Comparison of ENCODE assay signal across 1 cellular context in the genomic region with DNA sequence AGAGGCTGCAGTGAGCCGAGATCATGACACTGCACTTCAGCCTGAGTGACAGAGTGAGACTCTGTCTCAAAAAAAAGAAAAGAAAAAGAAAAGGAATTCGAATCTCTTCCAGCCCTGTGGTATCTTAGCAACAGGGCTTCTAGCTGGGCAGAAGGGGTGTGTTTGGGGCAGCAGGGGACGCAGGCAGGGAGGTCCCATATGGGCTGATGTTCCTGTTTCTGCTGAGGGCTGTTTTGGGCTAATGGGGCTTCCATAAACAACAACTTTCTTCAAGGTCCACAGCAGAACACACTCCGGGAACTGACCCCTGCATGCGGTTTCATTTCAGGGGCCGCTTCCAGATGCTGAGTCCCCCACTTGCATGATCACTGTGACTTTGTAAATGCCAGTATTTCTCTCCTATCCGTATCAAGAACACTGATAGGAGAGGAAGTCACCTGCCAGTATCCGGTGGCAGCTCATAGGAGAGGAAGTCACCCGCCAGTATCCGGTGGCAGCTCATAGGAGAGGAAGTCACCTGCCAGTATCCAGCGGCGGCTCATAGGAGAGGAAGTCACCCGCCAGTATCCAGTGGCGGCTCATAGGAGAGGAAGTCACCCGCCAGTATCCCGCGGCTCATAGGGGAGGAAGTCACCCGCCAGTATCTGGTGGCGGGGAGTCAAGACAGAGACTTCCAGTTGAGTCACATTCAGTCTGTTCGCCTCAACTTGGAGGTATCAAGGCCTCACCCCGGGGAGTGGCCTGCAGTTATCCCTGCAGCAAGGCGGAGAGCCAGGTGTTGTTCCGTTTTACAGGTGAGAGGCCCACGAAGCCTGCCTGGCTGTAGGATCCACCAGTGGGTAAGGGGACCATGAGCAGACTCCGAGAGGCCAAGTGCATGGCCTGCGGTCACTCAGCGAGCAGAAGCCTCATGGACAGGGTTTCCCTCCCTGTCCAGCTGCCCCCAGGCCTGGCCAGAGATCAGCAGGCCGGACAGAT.
TF ChIP-seq lines count a peak whose summit lies in the region.

No MANE protein-coding gene starts in this region.

TF ChIP-seq in K562, 482 proteins besides CTCF, POLR2A, EP300 and RAD21:
- TF ChIP-seq, protein P1, sequence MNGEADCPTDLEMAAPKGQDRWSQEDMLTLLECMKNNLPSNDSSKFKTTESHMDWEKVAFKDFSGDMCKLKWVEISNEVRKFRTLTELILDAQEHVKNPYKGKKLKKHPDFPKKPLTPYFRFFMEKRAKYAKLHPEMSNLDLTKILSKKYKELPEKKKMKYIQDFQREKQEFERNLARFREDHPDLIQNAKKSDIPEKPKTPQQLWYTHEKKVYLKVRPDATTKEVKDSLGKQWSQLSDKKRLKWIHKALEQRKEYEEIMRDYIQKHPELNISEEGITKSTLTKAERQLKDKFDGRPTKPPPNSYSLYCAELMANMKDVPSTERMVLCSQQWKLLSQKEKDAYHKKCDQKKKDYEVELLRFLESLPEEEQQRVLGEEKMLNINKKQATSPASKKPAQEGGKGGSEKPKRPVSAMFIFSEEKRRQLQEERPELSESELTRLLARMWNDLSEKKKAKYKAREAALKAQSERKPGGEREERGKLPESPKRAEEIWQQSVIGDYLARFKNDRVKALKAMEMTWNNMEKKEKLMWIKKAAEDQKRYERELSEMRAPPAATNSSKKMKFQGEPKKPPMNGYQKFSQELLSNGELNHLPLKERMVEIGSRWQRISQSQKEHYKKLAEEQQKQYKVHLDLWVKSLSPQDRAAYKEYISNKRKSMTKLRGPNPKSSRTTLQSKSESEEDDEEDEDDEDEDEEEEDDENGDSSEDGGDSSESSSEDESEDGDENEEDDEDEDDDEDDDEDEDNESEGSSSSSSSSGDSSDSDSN (IDR thresholded peaks at IDR 0.05; ENCODE audit: borderline replicate concordance in 1 of 2, low read depth in 2 of 2, low read length in 2 of 2), result 0 out of 4 replicates have a peak, but pooled peaks of 1 of the 2 experiments have one; percentile 39
- peak; percentile 82; the same call in 1 of the 2 replicates for TF ChIP-seq SPI1 (IDR thresholded peaks at IDR 0.05; ENCODE audit: borderline replicate concordance, low read depth, low read length)
- no peak for TF ChIP-seq ZNF445 (CRISPR knock-in tag; IDR thresholded peaks at IDR 0.05; ENCODE audit: low read depth)
- TF ChIP-seq, protein P2, sequence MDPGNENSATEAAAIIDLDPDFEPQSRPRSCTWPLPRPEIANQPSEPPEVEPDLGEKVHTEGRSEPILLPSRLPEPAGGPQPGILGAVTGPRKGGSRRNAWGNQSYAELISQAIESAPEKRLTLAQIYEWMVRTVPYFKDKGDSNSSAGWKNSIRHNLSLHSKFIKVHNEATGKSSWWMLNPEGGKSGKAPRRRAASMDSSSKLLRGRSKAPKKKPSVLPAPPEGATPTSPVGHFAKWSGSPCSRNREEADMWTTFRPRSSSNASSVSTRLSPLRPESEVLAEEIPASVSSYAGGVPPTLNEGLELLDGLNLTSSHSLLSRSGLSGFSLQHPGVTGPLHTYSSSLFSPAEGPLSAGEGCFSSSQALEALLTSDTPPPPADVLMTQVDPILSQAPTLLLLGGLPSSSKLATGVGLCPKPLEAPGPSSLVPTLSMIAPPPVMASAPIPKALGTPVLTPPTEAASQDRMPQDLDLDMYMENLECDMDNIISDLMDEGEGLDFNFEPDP (CRISPR knock-in tag; IDR thresholded peaks at IDR 0.05), result no peak
- TF ChIP-seq GABPA (tag; conservative IDR thresholded peaks at IDR 0.05; ENCODE audit: low read depth), result peak; percentile 55
- peak; percentile 66 for TF ChIP-seq BHLHE40 (IDR thresholded peaks at IDR 0.05; ENCODE audit: low read length)
- TF ChIP-seq ZKSCAN8 (CRISPR knock-in tag; IDR thresholded peaks at IDR 0.05), result peak; percentile 99
- TF ChIP-seq CREBBP (IDR thresholded peaks at IDR 0.05; ENCODE audit: low read depth, low read length), result no peak
- no peak for TF ChIP-seq SMAD1 (IDR thresholded peaks at IDR 0.05; ENCODE audit: low read depth, low read length, partially characterized antibody)
- TF ChIP-seq, protein P3, sequence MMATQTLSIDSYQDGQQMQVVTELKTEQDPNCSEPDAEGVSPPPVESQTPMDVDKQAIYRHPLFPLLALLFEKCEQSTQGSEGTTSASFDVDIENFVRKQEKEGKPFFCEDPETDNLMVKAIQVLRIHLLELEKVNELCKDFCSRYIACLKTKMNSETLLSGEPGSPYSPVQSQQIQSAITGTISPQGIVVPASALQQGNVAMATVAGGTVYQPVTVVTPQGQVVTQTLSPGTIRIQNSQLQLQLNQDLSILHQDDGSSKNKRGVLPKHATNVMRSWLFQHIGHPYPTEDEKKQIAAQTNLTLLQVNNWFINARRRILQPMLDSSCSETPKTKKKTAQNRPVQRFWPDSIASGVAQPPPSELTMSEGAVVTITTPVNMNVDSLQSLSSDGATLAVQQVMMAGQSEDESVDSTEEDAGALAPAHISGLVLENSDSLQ (IDR thresholded peaks at IDR 0.05), result peak; percentile 41; the same call in 1 of the 2 replicates
- TF ChIP-seq, protein P4, sequence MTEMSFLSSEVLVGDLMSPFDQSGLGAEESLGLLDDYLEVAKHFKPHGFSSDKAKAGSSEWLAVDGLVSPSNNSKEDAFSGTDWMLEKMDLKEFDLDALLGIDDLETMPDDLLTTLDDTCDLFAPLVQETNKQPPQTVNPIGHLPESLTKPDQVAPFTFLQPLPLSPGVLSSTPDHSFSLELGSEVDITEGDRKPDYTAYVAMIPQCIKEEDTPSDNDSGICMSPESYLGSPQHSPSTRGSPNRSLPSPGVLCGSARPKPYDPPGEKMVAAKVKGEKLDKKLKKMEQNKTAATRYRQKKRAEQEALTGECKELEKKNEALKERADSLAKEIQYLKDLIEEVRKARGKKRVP (CRISPR knock-in tag; IDR thresholded peaks at IDR 0.05), result no peak
TF ChIP-seq in K562: peak in this region for 6.
